In genomic region chr22:41885116-41885515, GRCh38 we compare ENCODE assay signal across 18 cellular contexts. TPM values are rescaled to one million over a fixed set of nuclear protein-coding genes. Genes with fewer than 3 reads are reported as not detected.
A peak's percentile ranks its signal among the peaks of the same experiment; 100 is the strongest.
DNase-seq lines count a peak whose midpoint lies in the region; ATAC-seq and TF ChIP-seq lines count a peak whose summit lies in the region.
"Had no signal": no experiment of that assay in that cellular context is flagged by ENCODE, and none has a peak within 500 bp of the region (broad histone marks: within the 10 kb centered on the region; RNA-seq: fewer than 3 reads in every experiment).

No MANE protein-coding gene starts in this region.

- H3K4me1 Mint-ChIP-seq in Caco-2 (ENCODE audit: low read depth, unreplicated experiment), result peaks cover 7% of the 10 kb centered on the region
- H3K4me1 Mint-ChIP-seq: CD8-positive, alpha-beta memory T cell had no signal

- H3K36me3 ChIP-seq in Caco-2 (ENCODE audit: control insufficient read depth, insufficient read depth, low read length) (peaks cover 13% of the 10 kb centered on the region), Karpas-422 (ENCODE audit: insufficient read depth, low read length) (peaks cover 69% of the 10 kb centered on the region), ovary (peaks cover 3% of the 10 kb centered on the region), prostate gland (peaks cover 12 to 29% of the 10 kb centered on the region in 2 donors)

- ATAC-seq in activated naive CD4-positive, alpha-beta T cell treated with anti-CD3 and anti-CD28 coated beads, Interleukin-2, amount 50 U/mL, for 72 hours, result no peak
- ATAC-seq: K562, Panc1 had no signal

- no peak overlapping the region for H2AFZ ChIP-seq in Karpas-422 (ENCODE audit: low read length)

- H3K9me2 ChIP-seq in Karpas-422 (replicated peaks; ENCODE audit: insufficient read depth, low read length), result no peaks in the 10 kb centered on the region

- no peak overlapping the region for H3K4me3 Mint-ChIP-seq in Caco-2 (ENCODE audit: unreplicated experiment)
- H3K4me3 Mint-ChIP-seq: CD8-positive, alpha-beta memory T cell had no signal

- no peak overlapping the region for H3K4me2 ChIP-seq in Karpas-422 (ENCODE audit: low read depth, low read length, poor library complexity, severe bottlenecking)

- H4K20me1 ChIP-seq in Karpas-422 (ENCODE audit: insufficient read depth, low read depth, low read length), result peaks cover 2% of the 10 kb centered on the region; the same call in 1 of the 2 replicates

- H3K27me3 ChIP-seq in Caco-2 (replicated peaks; ENCODE audit: control insufficient read depth, insufficient read depth, low read length) (no peaks in the 10 kb centered on the region), Karpas-422 (ENCODE audit: low read length) (no peaks in the 10 kb centered on the region), ovary (no peaks in the 10 kb centered on the region), prostate gland (replicated peaks; ENCODE audit: insufficient read depth) (no peaks in the 10 kb centered on the region)
- H3K27me3 ChIP-seq: SJCRH30 had no signal

- CTCF ChIA-PET in Caco-2 (lab: Charles Lee), result interaction anchor here (0.8 to 2.1 kb wide), 3 partner anchors 27 to 188 kb away, joined by 3 to 9 read pairs (median 3); no protein-coding TSS in a partner anchor

- H3K27me3 Mint-ChIP-seq in Caco-2 (ENCODE audit: insufficient read depth, unreplicated experiment), result no peaks in the 10 kb centered on the region
- H3K27me3 Mint-ChIP-seq: CD8-positive, alpha-beta memory T cell had no signal

- H3K27ac ChIP-seq in Karpas-422 (ENCODE audit: low read length) (peak overlapping the region; percentile 71), ovary (no peak overlapping the region), prostate gland (no peak overlapping the region)
- H3K27ac ChIP-seq: C4-2B, SJCRH30 had no signal

- POLR2A ChIA-PET in Caco-2 (lab: Charles Lee), result interaction anchor here (1.2 kb wide), 1 partner anchor 52 kb away, joined by 7 read pairs; the partner anchor contains the start of gene SREBF2

- peak overlapping the region; percentile 91 for H3K27ac Mint-ChIP-seq in Caco-2 (ENCODE audit: unreplicated experiment)
- H3K27ac Mint-ChIP-seq in activated naive CD4-positive, alpha-beta T cell treated with anti-CD3 and anti-CD28 coated beads, Interleukin-2, amount 50 U/mL, for 72 hours, result no peak overlapping the region

- H3K9me3 Mint-ChIP-seq in Caco-2 (ENCODE audit: unreplicated experiment), result no peaks in the 10 kb centered on the region
- no peaks in the 10 kb centered on the region for H3K9me3 Mint-ChIP-seq in activated naive CD4-positive, alpha-beta T cell treated with anti-CD3 and anti-CD28 coated beads, Interleukin-2, amount 50 U/mL, for 72 hours
- H3K9me3 Mint-ChIP-seq: CD8-positive, alpha-beta memory T cell had no signal

- H3K79me2 ChIP-seq in Karpas-422 (ENCODE audit: low read length), result peaks cover 31% of the 10 kb centered on the region

- peaks cover 26% of the 10 kb centered on the region for H3K4me1 ChIP-seq in Caco-2
- peaks cover 82% of the 10 kb centered on the region for H3K4me1 ChIP-seq in Karpas-422 (ENCODE audit: low read length)
- no peaks in the 10 kb centered on the region for H3K4me1 ChIP-seq in ovary (ENCODE audit: insufficient read depth)
- H3K4me1 ChIP-seq in prostate gland (replicated peaks), result no peaks in the 10 kb centered on the region
- H3K4me1 ChIP-seq: SJCRH30 had no signal

- TF ChIP-seq POLR2A in ovary (IDR thresholded peaks at IDR 0.05), result no peak
- no peak for TF ChIP-seq POLR2A in prostate gland (IDR thresholded peaks at IDR 0.05)

- no peaks in the 10 kb centered on the region for H3K9me3 ChIP-seq in Caco-2
- H3K9me3 ChIP-seq in Karpas-422 (ENCODE audit: low read length), result no peaks in the 10 kb centered on the region
- no peaks in the 10 kb centered on the region for H3K9me3 ChIP-seq in ovary
- no peaks in the 10 kb centered on the region for H3K9me3 ChIP-seq in prostate gland
- H3K9me3 ChIP-seq: SJCRH30 had no signal

- no peak overlapping the region for H3K9ac ChIP-seq in Karpas-422 (ENCODE audit: low read length)

- 95 to 100% (median 97%) methylated on average over 2 of the region's 2 CpGs for WGBS in ovary, 3 donors
- WGBS in prostate gland, result 89% methylated on average over 2 of the region's 2 CpGs

- no TSS peak for BruUV-seq in Caco-2 (replicated peaks; lab: Mats Ljungman, UMichigan)

- no peak for TF ChIP-seq CTCF in Caco-2 (IDR thresholded peaks at IDR 0.05; ENCODE audit: insufficient read depth in 1 of 2, low read depth in 1 of 2, low read length in 1 of 2, severe bottlenecking in 1 of 2, unreplicated experiment in 1 of 2)
- TF ChIP-seq CTCF in ovary (IDR thresholded peaks at IDR 0.05), result no peak
- no peak for TF ChIP-seq CTCF in GM10266 (IDR thresholded peaks at IDR 0.05; ENCODE audit: control insufficient read depth, insufficient read depth, low read depth, missing control alignments)
- TF ChIP-seq CTCF in prostate gland (IDR thresholded peaks at IDR 0.05), result no peak

- no peak overlapping the region for H3K4me3 ChIP-seq in Caco-2 (ENCODE audit: low read depth, low read length)
- no peak overlapping the region for H3K4me3 ChIP-seq in Karpas-422 (ENCODE audit: low read length)
- no peak overlapping the region for H3K4me3 ChIP-seq in ovary
- no peak overlapping the region for H3K4me3 ChIP-seq in prostate gland
- H3K4me3 ChIP-seq: K562, SJCRH30 had no signal

- no peak for TF ChIP-seq EP300 in ovary (IDR thresholded peaks at IDR 0.05)

- DNase-seq in Caco-2 (peak in 1 of 2 experiments; percentile 33), Karpas-422 (no peak), kidney tubule cell (ENCODE audit: low spot score) (peak; percentile 64), ovary (no peak), GM10266 (ENCODE audit: extremely low spot score) (no peak), prostate gland (ENCODE audit: low spot score) (no peak)
- DNase-seq in activated naive CD4-positive, alpha-beta T cell treated with anti-CD3 and anti-CD28 coated beads, Interleukin-2, amount 50 U/mL, for 72 hours (ENCODE audit: low spot score in 2 of 2), result no peak
- DNase-seq: CD8-positive, alpha-beta memory T cell; NCI-H1092; NCI-H1436; NCI-H1930; NCI-H524 treated with DMSO at 0.1 percent for 48 hours; NCI-H82; SJCRH30 had no signal

- intact Hi-C loops in Caco-2 (cut with micrococcal nuclease; ENCODE audit: unreplicated experiment), result no loop called here
- intact Hi-C loops in ovary (cut with DNase I), result no loop called here
- intact Hi-C loops in prostate gland (cut with DNase I), result no loop called here

- H3K36me3 Mint-ChIP-seq in Caco-2 (ENCODE audit: insufficient read depth, unreplicated experiment), result peaks cover 96% of the 10 kb centered on the region
- H3K36me3 Mint-ChIP-seq in activated naive CD4-positive, alpha-beta T cell treated with anti-CD3 and anti-CD28 coated beads, Interleukin-2, amount 50 U/mL, for 72 hours, result peaks cover 27 to 50% of the 10 kb centered on the region in 2 donors

RNA-seq across cellular contexts. Expression of gene SHISA8, which starts 29.8 kb away (rescaled TPM):
- total RNA-seq in Caco-2 (2022) (1.4 and 2.2 TPM in 2 replicates), ovary (under 1 TPM in 1 of 7 donors, not detected in 6; 0.46 TPM), prostate gland (not detected)
- 3.2 and 6.5 TPM in 2 replicates for total RNA-seq in Karpas-422 (2014; rRNA removed; shearing (Covaris generic); ENCODE audit: low replicate concordance)
- polyA plus RNA-seq in ovary, result not detected
- total RNA-seq in activated naive CD4-positive, alpha-beta T cell treated with anti-CD3 and anti-CD28 coated beads, Interleukin-2, amount 50 U/mL, for 72 hours, result 1 to 10 TPM; 1.1 to 4.2 TPM
- total RNA-seq: H4, SJCRH30 had no signal
- polyA plus RNA-seq: CD8-positive, alpha-beta memory T cell had no signal

RNA-seq across cellular contexts. Expression of gene TNFRSF13C, which starts 41.5 kb away (rescaled TPM):
- total RNA-seq in Caco-2 (2022) (2.2 and 2.4 TPM in 2 replicates), ovary (under 1 TPM; 0.08 to 0.36 (median 0.22) TPM), prostate gland (under 1 TPM; 0.17 to 0.36 TPM)
- 130 and 141 TPM in 2 replicates for total RNA-seq in Karpas-422 (2014; rRNA removed; shearing (Covaris generic); ENCODE audit: low replicate concordance)
- under 1 TPM; 0.05 TPM for polyA plus RNA-seq in ovary
- total RNA-seq in activated naive CD4-positive, alpha-beta T cell treated with anti-CD3 and anti-CD28 coated beads, Interleukin-2, amount 50 U/mL, for 72 hours, result 1 to 10 TPM; 4.4 to 8.4 TPM

RNA-seq across cellular contexts. Expression of gene SREBF2, which starts 52.2 kb away (rescaled TPM):
- 134 and 150 TPM in 2 replicates for total RNA-seq in Caco-2 (2022)
- total RNA-seq in Karpas-422 (2014; rRNA removed; shearing (Covaris generic); ENCODE audit: low replicate concordance), result 159 and 190 TPM in 2 replicates
- total RNA-seq in ovary, result 100 to 1,000 TPM in 1 of 7 donors, 10 to 100 TPM in 6; 29.2 to 215 (median 74.1) TPM
- 10 to 100 TPM; 38.7 to 94.9 TPM for polyA plus RNA-seq in ovary
- 100 to 1,000 TPM in 1 of 2 donors, 10 to 100 TPM in 1; 62.7 to 128 TPM for total RNA-seq in prostate gland
- 100 to 1,000 TPM; 162 to 163 TPM for total RNA-seq in activated naive CD4-positive, alpha-beta T cell treated with anti-CD3 and anti-CD28 coated beads, Interleukin-2, amount 50 U/mL, for 72 hours

Comparison
In these comparisons a context has a peak if more than half of its experiments do, and no peak if none do; other contexts are left out.
1. RNA of gene TNFRSF13C, which starts 41.5 kb away (total RNA-seq): 130 to 141 TPM in Karpas-422; 4.4 to 8.4 TPM in activated naive CD4-positive, alpha-beta T cell treated with anti-CD3 and anti-CD28 coated beads, Interleukin-2, amount 50 U/mL, for 72 hours, 2.2 to 2.4 TPM in Caco-2, 0.17 to 0.36 TPM in prostate gland and 0.08 to 0.36 TPM in ovary; every median in the first group is over 10 times any median in the second.